Comparison of ENCODE assay signal across 34 cellular contexts in genomic region chr12:49929581-49929980, GRCh38. TPM values are rescaled to one million over a fixed set of nuclear protein-coding genes. Genes with fewer than 3 reads are reported as not detected.
"Had no signal": no experiment of that assay in that cellular context is flagged by ENCODE, and none has a peak within 500 bp of the region (broad histone marks: within the 10 kb centered on the region; RNA-seq: fewer than 3 reads in every experiment).

No MANE protein-coding gene starts in this region.

- H3K36me3 Mint-ChIP-seq: activated naive CD4-positive, alpha-beta T cell treated with anti-CD3 and anti-CD28 coated beads, Interleukin-2, amount 50 U/mL, for 72 hours; T-cell had no signal

- H3K9ac ChIP-seq: KMS-11 had no signal

- H3K9me3 Mint-ChIP-seq: activated naive CD4-positive, alpha-beta T cell treated with anti-CD3 and anti-CD28 coated beads, Interleukin-2, amount 50 U/mL, for 72 hours; activated naive CD8-positive, alpha-beta T cell treated with anti-CD3 and anti-CD28 coated beads, Interleukin-2, amount 50 U/mL, for 24 hours; activated T-helper 2 cell treated with anti-CD3 and anti-CD28 coated beads, Interferon-gamma antibody, Interleukin-2, Interleukin-4, amounts not matched to agents 10 μg/mL and 5 μg/mL and 100 μg/mL, durations not matched to agents 14 hours and 24 hours and 36 hours; T-cell had no signal

- H3K27me3 ChIP-seq: ascending aorta, body of pancreas had no signal

- H3K27ac ChIP-seq: ascending aorta, body of pancreas, KMS-11, SK-N-MC, WERI-Rb-1 had no signal

- H3K4me2 ChIP-seq: KMS-11 had no signal

- H3K9me3 ChIP-seq: ascending aorta, body of pancreas had no signal

- DNase-seq: activated CD4-positive, alpha-beta T cell treated with anti-CD3 and anti-CD28 coated beads for 48 hours; activated CD4-positive, alpha-beta T cell treated with anti-CD3 and anti-CD28 coated beads, Interleukin-2, amount 50 U/mL, for 48 hours; activated CD8-positive, alpha-beta memory T cell treated with anti-CD3 and anti-CD28 coated beads for 24 hours; activated naive CD4-positive, alpha-beta T cell; activated naive CD8-positive, alpha-beta T cell treated with anti-CD3 and anti-CD28 coated beads, Interleukin-2, amount 50 U/mL, for 24 hours; activated T-cell treated with anti-CD3 and anti-CD28 coated beads, Interleukin-2, amount 50 U/mL, for 48 hours; amniotic stem cell; body of pancreas; central memory CD4-positive, alpha-beta T cell; NCI-H1092; NCI-H1417; NCI-H2029; NCI-H2107; NCI-H2171 treated with DMSO at 0.1 percent for 48 hours; NCI-H226; NCI-H526 treated with DMSO at 0.1 percent for 48 hours; NCI-H82; RPMI8226; T-cell; T-helper 2 cell; T1000; WERI-Rb-1 had no signal

- ATAC-seq: activated CD4-positive, CD25-positive, alpha-beta regulatory T cell treated with anti-CD3 and anti-CD28 coated beads, Interleukin-2, amount 50 U/mL, for 24 hours; activated naive CD4-positive, alpha-beta T cell treated with anti-CD3 and anti-CD28 coated beads, Interleukin-2, amount 50 U/mL, for 72 hours; activated naive CD8-positive, alpha-beta T cell treated with anti-CD3 and anti-CD28 coated beads, Interleukin-2, amount 50 U/mL, for 24 hours; body of pancreas; Panc1; Right ventricle myocardium inferior; T-cell had no signal

- H3K36me3 ChIP-seq: ascending aorta, WERI-Rb-1 had no signal

- H3K4me3 Mint-ChIP-seq: activated naive CD8-positive, alpha-beta T cell treated with anti-CD3 and anti-CD28 coated beads, Interleukin-2, amount 50 U/mL, for 24 hours; T-cell had no signal

- H3K4me3 ChIP-seq: ascending aorta, body of pancreas, SK-N-MC had no signal

- H3K4me1 ChIP-seq: ascending aorta, body of pancreas had no signal

- H3K4me1 Mint-ChIP-seq: T-cell had no signal

- H3K27ac Mint-ChIP-seq: activated naive CD4-positive, alpha-beta T cell treated with anti-CD3 and anti-CD28 coated beads, Interleukin-2, amount 50 U/mL, for 72 hours; activated naive CD8-positive, alpha-beta T cell treated with anti-CD3 and anti-CD28 coated beads, Interleukin-2, amount 50 U/mL, for 24 hours; activated T-helper 2 cell treated with anti-CD3 and anti-CD28 coated beads, Interferon-gamma antibody, Interleukin-2, Interleukin-4, amounts not matched to agents 10 μg/mL and 5 μg/mL and 100 μg/mL, durations not matched to agents 14 hours and 24 hours and 36 hours; T-cell had no signal

RNA-seq across cellular contexts. Expression of gene AQP2, which starts 21.0 kb away (rescaled TPM):
- total RNA-seq: activated naive CD4-positive, alpha-beta T cell treated with anti-CD3 and anti-CD28 coated beads, Interleukin-2, amount 50 U/mL, for 72 hours; activated T-helper 2 cell treated with anti-CD3 and anti-CD28 coated beads, Interferon-gamma antibody, Interleukin-2, Interleukin-4, amounts not matched to agents 10 μg/mL and 5 μg/mL and 100 μg/mL, durations not matched to agents 14 hours and 24 hours and 36 hours; ascending aorta; body of pancreas; bronchial epithelial cell; MCF 10A; NCI-H460; OCI-LY7; Right ventricle myocardium inferior; T-cell had no signal

RNA-seq across cellular contexts. Expression of gene FAIM2, which starts 25.9 kb away (rescaled TPM):
- total RNA-seq: MCF 10A had no signal

RNA-seq across cellular contexts. Expression of gene AQP5, which starts 32.1 kb away (rescaled TPM):
- total RNA-seq: activated naive CD4-positive, alpha-beta T cell treated with anti-CD3 and anti-CD28 coated beads, Interleukin-2, amount 50 U/mL, for 72 hours; activated T-helper 2 cell treated with anti-CD3 and anti-CD28 coated beads, Interferon-gamma antibody, Interleukin-2, Interleukin-4, amounts not matched to agents 10 μg/mL and 5 μg/mL and 100 μg/mL, durations not matched to agents 14 hours and 24 hours and 36 hours; ascending aorta; MCF 10A; NCI-H460; OCI-LY7; T-cell had no signal

RNA-seq across cellular contexts. Expression of gene AQP6, which starts 43.2 kb away (rescaled TPM):
- total RNA-seq: activated naive CD4-positive, alpha-beta T cell treated with anti-CD3 and anti-CD28 coated beads, Interleukin-2, amount 50 U/mL, for 72 hours; activated T-helper 2 cell treated with anti-CD3 and anti-CD28 coated beads, Interferon-gamma antibody, Interleukin-2, Interleukin-4, amounts not matched to agents 10 μg/mL and 5 μg/mL and 100 μg/mL, durations not matched to agents 14 hours and 24 hours and 36 hours; ascending aorta; body of pancreas; bronchial epithelial cell; MCF 10A; OCI-LY7; Right ventricle myocardium inferior; T-cell had no signal
